22 cellular contexts compared by ENCODE assay signal in genomic region chr12:12777056-12777455, GRCh38.
"Had no signal": no experiment of that assay in that cellular context is flagged by ENCODE, and none has a peak within 500 bp of the region (broad histone marks: within the 10 kb centered on the region; RNA-seq: fewer than 3 reads in every experiment).

No MANE protein-coding gene starts in this region.

- DNase-seq: activated CD4-positive, alpha-beta memory T cell treated with anti-CD3 and anti-CD28 coated beads, Interleukin-2, amount 10 ng/mL, durations not matched to agents 7 days and 5 days; activated CD4-positive, alpha-beta T cell treated with anti-CD3 and anti-CD28 coated beads, Interleukin-2, amount 10 ng/mL, durations not matched to agents 7 days and 5 days; activated CD4-positive, CD25-positive, alpha-beta regulatory T cell; activated gamma-delta T cell; activated naive CD4-positive, alpha-beta T cell treated with anti-CD3 and anti-CD28 coated beads for 36 hours; activated T-cell treated with anti-CD3 and anti-CD28 coated beads for 4 hours; activated T-cell treated with anti-CD3 and anti-CD28 coated beads, Interleukin-2, amount 50 U/mL, for 48 hours; amygdala; KG1; NCI-H446 treated with DMSO at 0.1 percent for 48 hours; NCI-H524 treated with DMSO at 0.1 percent for 48 hours; NCI-H774; NK-92 treated with Interleukin-12 subunit alpha and Interleukin-12 subunit beta, amount 100 ng/mL, for 24 hours; OCI-M1; Peyer's patch; Right ventricle myocardium superior; SJCRH30; SK-N-SH; T-helper 1 cell had no signal

- H3K9me3 ChIP-seq: Peyer's patch, SJCRH30, SK-N-SH had no signal

- H3K27me3 ChIP-seq: Peyer's patch, SJCRH30 had no signal

- ATAC-seq: activated T-helper 17 cell treated with anti-CD3 and anti-CD28 coated beads, Interleukin-2, amount 50 U/mL, for 72 hours had no signal

- H3K4me2 ChIP-seq: SK-N-SH had no signal

- H3K9ac ChIP-seq: SK-N-SH had no signal

- H3K9me2 ChIP-seq: SK-N-SH had no signal

- H3K4me3 ChIP-seq: Peyer's patch, SJCRH30 had no signal

- H3K36me3 ChIP-seq: Peyer's patch, SJCRH30 had no signal

- H3K27ac ChIP-seq: Peyer's patch, RWPE1, SJCRH30, VCaP had no signal
